33 cellular contexts compared by ENCODE assay signal in genomic region chr7:118046086-118046485, GRCh38.
"Had no signal": no experiment of that assay in that cellular context is flagged by ENCODE, and none has a peak within 500 bp of the region (broad histone marks: within the 10 kb centered on the region; RNA-seq: fewer than 3 reads in every experiment).

No MANE protein-coding gene starts in this region.

- H3K9me3 ChIP-seq: adrenal gland, ascending aorta, body of pancreas, breast epithelium had no signal

- DNase-seq: activated effector memory CD4-positive, alpha-beta T cell treated with anti-CD3 and anti-CD28 coated beads, Interleukin-2, amount 50 U/mL, for 16 hours; activated effector memory CD4-positive, alpha-beta T cell treated with Interleukin-2 at 50 U/mL for 16 hours; activated gamma-delta T cell; activated gamma-delta T cell treated with Interleukin-2 at 50 U/mL for 16 hours; activated naive CD4-positive, alpha-beta T cell; activated naive CD4-positive, alpha-beta T cell treated with anti-CD3 and anti-CD28 coated beads for 36 hours; activated naive CD4-positive, alpha-beta T cell treated with anti-CD3 and anti-CD28 coated beads, Interleukin-2, amount 10 ng/mL, durations not matched to agents 7 days and 5 days; activated naive CD4-positive, alpha-beta T cell treated with anti-CD3 and anti-CD28 coated beads, Interleukin-2, amount 50 U/mL, for 16 hours; activated naive CD4-positive, alpha-beta T cell treated with Interleukin-2 at 50 U/mL for 16 hours; activated naive CD8-positive, alpha-beta T cell treated with anti-CD3 and anti-CD28 coated beads for 36 hours; activated naive CD8-positive, alpha-beta T cell treated with anti-CD3 and anti-CD28 coated beads, Interleukin-2, amount 10 ng/mL, durations not matched to agents 7 days and 5 days; activated naive CD8-positive, alpha-beta T cell treated with anti-CD3 and anti-CD28 coated beads, Interleukin-2, amount 50 U/mL, for 24 hours; activated T-cell treated with anti-CD3 and anti-CD28 coated beads, Interleukin-2, amount 50 U/mL, for 1 hour; activated T-cell treated with anti-CD3 and anti-CD28 coated beads, Interleukin-2, amount 50 U/mL, for 24 hours; activated T-cell treated with anti-CD3 and anti-CD28 coated beads, Interleukin-2, amount 50 U/mL, for 4 hours; activated T-cell treated with anti-CD3 and anti-CD28 coated beads, Interleukin-2, amount 50 U/mL, for 48 hours; activated T-cell treated with anti-CD3 and anti-CD28 coated beads, Interleukin-2, amount 50 U/mL, for 72 hours; adrenal gland; amniotic stem cell; amygdala; anterior cingulate cortex; aorta; body of pancreas; brain microvascular endothelial cell; central memory CD4-positive, alpha-beta T cell; cerebellar nuclear complex had no signal

- H3K4me1 ChIP-seq: adrenal gland, ascending aorta, body of pancreas, breast epithelium had no signal

- H3K36me3 ChIP-seq: adrenal gland, ascending aorta, brain microvascular endothelial cell, breast epithelium, cardiac muscle cell had no signal

- H3K4me3 ChIP-seq: adrenal gland, ascending aorta, body of pancreas, breast epithelium, cardiac muscle cell had no signal

- FAIRE-seq: astrocyte, bronchial epithelial cell had no signal

- H3K27ac ChIP-seq: adrenal gland, ascending aorta, body of pancreas, brain microvascular endothelial cell, breast epithelium, cardiac muscle cell had no signal

- H3K27me3 ChIP-seq: adrenal gland, ascending aorta, body of pancreas, brain microvascular endothelial cell, breast epithelium, cardiac muscle cell had no signal

- ATAC-seq: activated naive CD4-positive, alpha-beta T cell treated with anti-CD3 and anti-CD28 coated beads, Interleukin-2, amount 50 U/mL, for 72 hours; activated naive CD8-positive, alpha-beta T cell treated with anti-CD3 and anti-CD28 coated beads, Interleukin-2, amount 50 U/mL, for 24 hours; activated T-cell treated with anti-CD3 and anti-CD28 coated beads, Interleukin-2, amount 50 U/mL, for 4 hours; activated T-cell treated with anti-CD3 and anti-CD28 coated beads, Interleukin-2, amount 50 U/mL, for 72 hours; activated T-helper 17 cell treated with anti-CD3 and anti-CD28 coated beads, Interleukin-2, amount 50 U/mL, for 72 hours; body of pancreas had no signal
